In the genomic region with DNA sequence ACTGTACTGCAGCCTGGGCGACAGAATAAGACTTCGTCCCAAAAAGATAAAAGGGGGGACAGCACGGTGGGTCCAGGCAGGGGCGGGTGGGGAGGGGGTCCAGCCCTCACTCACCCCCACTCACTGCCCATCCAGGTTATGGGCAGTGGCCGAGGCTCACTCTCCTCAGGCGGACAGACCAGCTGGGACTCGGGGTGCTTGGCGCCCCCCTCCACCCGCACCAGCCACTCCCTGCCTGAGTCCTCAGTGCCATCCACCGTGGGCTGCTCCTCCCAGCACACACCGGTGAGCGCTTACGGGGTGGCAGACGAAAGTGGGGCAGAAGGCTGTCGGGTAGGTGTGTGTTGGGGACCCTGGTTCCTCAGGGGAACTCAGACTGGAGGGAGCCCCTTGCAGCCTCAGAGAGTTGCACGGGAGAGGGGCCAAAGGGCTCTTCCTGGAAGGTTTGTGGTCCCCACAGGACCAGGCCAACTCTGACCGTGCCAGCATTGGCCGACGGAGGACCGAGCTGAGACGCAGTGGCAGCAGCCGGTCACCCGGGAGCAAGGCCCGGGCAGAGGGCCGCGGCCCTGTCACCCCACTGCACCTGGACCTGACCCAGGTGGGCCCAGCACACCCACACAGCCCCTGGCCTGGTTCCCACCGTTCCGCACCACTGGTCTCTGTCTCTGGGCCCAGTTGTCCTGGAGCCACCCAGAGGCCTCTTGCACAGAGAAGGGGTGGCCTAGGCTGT, we compare ENCODE assay signal across 1 cellular context.
TF ChIP-seq lines count a peak whose summit lies in the region.

No MANE protein-coding gene starts in this region.

TF ChIP-seq in HepG2, 621 proteins besides CTCF, POLR2A, EP300 and RAD21:
- TF ChIP-seq MAFK (conservative IDR thresholded peaks at IDR 0.05 in 1 of 2, IDR thresholded peaks at IDR 0.05 in 1 of 2; ENCODE audit: low read length in 2 of 2) (no peak), TAF15 (IDR thresholded peaks at IDR 0.05; ENCODE audit: low read depth, low read length, poor library complexity, severe bottlenecking) (no peak), RBAK (CRISPR knock-in tag; IDR thresholded peaks at IDR 0.05) (no peak), HIVEP1 (CRISPR knock-in tag; IDR thresholded peaks at IDR 0.05) (no peak), ZBTB1 (CRISPR knock-in tag; IDR thresholded peaks at IDR 0.05; ENCODE audit: borderline replicate concordance) (no peak), PCBP2 (optimal IDR thresholded peaks at IDR 0.05; ENCODE audit: low read depth, low read length, poor library complexity, severe bottlenecking) (no peak), NR2C2 (CRISPR knock-in tag; IDR thresholded peaks at IDR 0.05; ENCODE audit: borderline replicate concordance) (no peak), NFAT5 (CRISPR knock-in tag; IDR thresholded peaks at IDR 0.05) (no peak), XRCC5 (optimal IDR thresholded peaks at IDR 0.05; ENCODE audit: low read length) (no peak), ZFP36L2 (CRISPR knock-in tag; IDR thresholded peaks at IDR 0.05) (no peak), ZNF563 (CRISPR knock-in tag; IDR thresholded peaks at IDR 0.05) (no peak)
- TF ChIP-seq, protein P1, sequence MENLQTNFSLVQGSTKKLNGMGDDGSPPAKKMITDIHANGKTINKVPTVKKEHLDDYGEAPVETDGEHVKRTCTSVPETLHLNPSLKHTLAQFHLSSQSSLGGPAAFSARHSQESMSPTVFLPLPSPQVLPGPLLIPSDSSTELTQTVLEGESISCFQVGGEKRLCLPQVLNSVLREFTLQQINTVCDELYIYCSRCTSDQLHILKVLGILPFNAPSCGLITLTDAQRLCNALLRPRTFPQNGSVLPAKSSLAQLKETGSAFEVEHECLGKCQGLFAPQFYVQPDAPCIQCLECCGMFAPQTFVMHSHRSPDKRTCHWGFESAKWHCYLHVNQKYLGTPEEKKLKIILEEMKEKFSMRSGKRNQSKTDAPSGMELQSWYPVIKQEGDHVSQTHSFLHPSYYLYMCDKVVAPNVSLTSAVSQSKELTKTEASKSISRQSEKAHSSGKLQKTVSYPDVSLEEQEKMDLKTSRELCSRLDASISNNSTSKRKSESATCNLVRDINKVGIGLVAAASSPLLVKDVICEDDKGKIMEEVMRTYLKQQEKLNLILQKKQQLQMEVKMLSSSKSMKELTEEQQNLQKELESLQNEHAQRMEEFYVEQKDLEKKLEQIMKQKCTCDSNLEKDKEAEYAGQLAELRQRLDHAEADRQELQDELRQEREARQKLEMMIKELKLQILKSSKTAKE (CRISPR knock-in tag; IDR thresholded peaks at IDR 0.05; ENCODE audit: borderline replicate concordance), result no peak
TF ChIP-seq in HepG2: peak in this region for 0.
